Comparison of ENCODE assay signal across 15 cellular contexts in genomic region chr3:182568756-182569155, GRCh38.
"Had no signal": no experiment of that assay in that cellular context is flagged by ENCODE, and none has a peak within 500 bp of the region (broad histone marks: within the 10 kb centered on the region; RNA-seq: fewer than 3 reads in every experiment).

No MANE protein-coding gene starts in this region.

- H3K36me3 ChIP-seq: colonic mucosa, tibial artery had no signal

- H3K27me3 Mint-ChIP-seq: memory B cell had no signal

- H3K4me3 ChIP-seq: colonic mucosa, tibial artery had no signal

- H3K36me3 Mint-ChIP-seq: memory B cell; stimulated activated effector memory CD8-positive, alpha-beta T cell treated with anti-CD3 and anti-CD28 coated beads, Interleukin-12 subunit alpha, Interleukin-12 subunit beta, amount 100 ng/mL, for 72 hours had no signal

- H3K4me1 Mint-ChIP-seq: activated B cell treated with CpG ODN at 0.5 μM for 24 hours; activated CD4-positive, alpha-beta T cell treated with anti-CD3 and anti-CD28 coated beads, Interleukin-2, amount 10 ng/mL, durations not matched to agents 24 days and 14 days; activated T-helper 17 cell treated with anti-CD3 and anti-CD28 coated beads, Interleukin-2, amount 50 U/mL, for 72 hours; memory B cell; stimulated activated effector memory CD8-positive, alpha-beta T cell treated with anti-CD3 and anti-CD28 coated beads, Interleukin-12 subunit alpha, Interleukin-12 subunit beta, amount 100 ng/mL, for 72 hours had no signal

- H3K9me3 ChIP-seq: colonic mucosa, tibial artery had no signal

- H3K27me3 ChIP-seq: colonic mucosa, tibial artery had no signal

- H3K4me1 ChIP-seq: colonic mucosa, tibial artery had no signal

- H3K4me3 Mint-ChIP-seq: activated B cell treated with CpG ODN at 0.5 μM for 24 hours; activated CD4-positive, alpha-beta T cell treated with anti-CD3 and anti-CD28 coated beads, Interleukin-2, amount 10 ng/mL, durations not matched to agents 24 days and 14 days; activated naive CD4-positive, alpha-beta T cell treated with anti-CD3 and anti-CD28 coated beads for 36 hours; activated T-helper 17 cell treated with anti-CD3 and anti-CD28 coated beads, Interleukin-2, amount 50 U/mL, for 72 hours; memory B cell; stimulated activated effector memory CD8-positive, alpha-beta T cell treated with anti-CD3 and anti-CD28 coated beads, Interleukin-12 subunit alpha, Interleukin-12 subunit beta, amount 100 ng/mL, for 72 hours had no signal

- FAIRE-seq: astrocyte, islet of Langerhans had no signal

- H3K27ac Mint-ChIP-seq: activated B cell treated with CpG ODN at 0.5 μM for 24 hours; activated CD4-positive, alpha-beta T cell treated with anti-CD3 and anti-CD28 coated beads, Interleukin-2, amount 10 ng/mL, durations not matched to agents 24 days and 14 days; activated naive CD4-positive, alpha-beta T cell treated with anti-CD3 and anti-CD28 coated beads for 36 hours; activated T-helper 17 cell treated with anti-CD3 and anti-CD28 coated beads, Interleukin-2, amount 50 U/mL, for 72 hours; memory B cell; stimulated activated effector memory CD8-positive, alpha-beta T cell treated with anti-CD3 and anti-CD28 coated beads, Interleukin-12 subunit alpha, Interleukin-12 subunit beta, amount 100 ng/mL, for 72 hours had no signal

- DNase-seq: activated B cell treated with CpG ODN at 0.5 μM for 24 hours; activated CD4-positive, alpha-beta T cell treated with anti-CD3 and anti-CD28 coated beads, Interleukin-2, amount 10 ng/mL, durations not matched to agents 24 days and 14 days; activated CD8-positive, alpha-beta memory T cell treated with anti-CD3 and anti-CD28 coated beads for 24 hours; activated naive CD4-positive, alpha-beta T cell treated with anti-CD3 and anti-CD28 coated beads for 36 hours; colonic mucosa; effector CD4-positive, alpha-beta T cell; foreskin melanocyte; right cardiac atrium; tibial artery had no signal

- ATAC-seq: activated T-helper 17 cell treated with anti-CD3 and anti-CD28 coated beads, Interleukin-2, amount 50 U/mL, for 72 hours; left lobe of liver; right cardiac atrium; stimulated activated effector memory CD8-positive, alpha-beta T cell treated with anti-CD3 and anti-CD28 coated beads, Interleukin-12 subunit alpha, Interleukin-12 subunit beta, amount 100 ng/mL, for 72 hours had no signal

- H3K27ac ChIP-seq: colonic mucosa, tibial artery had no signal
